26 cellular contexts compared by ENCODE assay signal in genomic region chr2:104474725-104475124, GRCh38.
DNase-seq lines count a peak whose midpoint lies in the region; ATAC-seq and TF ChIP-seq lines count a peak whose summit lies in the region.
"Had no signal": no experiment of that assay in that cellular context is flagged by ENCODE, and none has a peak within 500 bp of the region (broad histone marks: within the 10 kb centered on the region; RNA-seq: fewer than 3 reads in every experiment).

No MANE protein-coding gene starts in this region.

- DNase-seq in NCI-H1092 treated with DMSO at 0.1 percent for 48 hours (lab: John Stamatoyannopoulos, UW) (peak; percentile 1), NCI-H1092 (lab: John Stamatoyannopoulos, UW) (no peak), caudate nucleus (lab: John Stamatoyannopoulos, UW) (no peak), left kidney (ENCODE audit: low read depth, low spot score) (peak; percentile 13), germinal center (ENCODE audit: low spot score) (no peak), omental fat pad (ENCODE audit: low spot score) (no peak)
- DNase-seq: ACHN; BE2C; CD8-positive, alpha-beta memory T cell; DND-41; H9; HFFc6; KBM-7; MG63; NCI-H1436; NCI-H187; NCI-H2081 treated with DMSO at 0.1 percent for 48 hours; NCI-H524; NCI-H748 treated with DMSO at 0.1 percent for 48 hours; NK-92 treated with Interleukin-12 subunit alpha and Interleukin-12 subunit beta, amount 100 ng/mL, for 24 hours; PC-3; SK-N-SH had no signal

- H3K27ac ChIP-seq in caudate nucleus (ENCODE audit: low read depth, low read length) (peak overlapping the region; percentile 24), temporal lobe (ENCODE audit: low read depth, low read length) (peak overlapping the region; percentile 79)
- H3K27ac ChIP-seq: 22Rv1 had no signal

- TF ChIP-seq CTCF in omental fat pad (IDR thresholded peaks at IDR 0.05), result no peak

- ATAC-seq in GM19397 (IDR thresholded peaks at IDR 0.05; ENCODE audit: unreplicated experiment) (no peak), omental fat pad (ENCODE audit: low FRiP score) (no peak)
- ATAC-seq: GM23338, PC-3 had no signal

Comparison
In these comparisons a context has a peak if more than half of its experiments do, and no peak if none do; other contexts are left out.
1. DNase-seq: peak in NCI-H1092 treated with DMSO at 0.1 percent for 48 hours (single experiment) and left kidney (single experiment); none in NCI-H1092 (single experiment), caudate nucleus (0 of 61), germinal center (single experiment) and omental fat pad (single experiment).